22 cellular contexts compared by ENCODE assay signal in genomic region chr7:100008525-100008924, GRCh38. TPM values are rescaled to one million over a fixed set of nuclear protein-coding genes. Genes with fewer than 3 reads are reported as not detected.
DNase-seq lines count a peak whose midpoint lies in the region; ATAC-seq and TF ChIP-seq lines count a peak whose summit lies in the region.
"Had no signal": no experiment of that assay in that cellular context is flagged by ENCODE, and none has a peak within 500 bp of the region (broad histone marks: within the 10 kb centered on the region; RNA-seq: fewer than 3 reads in every experiment).

No MANE protein-coding gene starts in this region.

- peak overlapping the region; percentile 3; the same call in 1 of the 2 replicates for H3K27ac ChIP-seq in C4-2B
- H3K27ac ChIP-seq: SJCRH30, upper lobe of left lung had no signal

- DNase-seq in NCI-H774 (lab: John Stamatoyannopoulos, UW) = peak; percentile 37
- DNase-seq in epithelial cell of esophagus (ENCODE audit: low read depth) = peak; percentile 68
- DNase-seq in nephron progenitor cell = no peak
- no peak for DNase-seq in natural killer cell treated with Interleukin-12 subunit alpha and Interleukin-12 subunit beta and Interleukin-15 and Interleukin-18, amount 100 ng/mL, for 72 hours (ENCODE audit: low spot score)
- DNase-seq in NCI-H1930 (lab: John Stamatoyannopoulos, UW) = no peak
- DNase-seq: activated CD4-positive, alpha-beta T cell treated with anti-CD3 and anti-CD28 coated beads for 36 hours; activated CD8-positive, alpha-beta memory T cell treated with anti-CD3 and anti-CD28 coated beads, Interleukin-2, amount 10 ng/mL, durations not matched to agents 7 days and 5 days; activated gamma-delta T cell treated with Interleukin-2 at 50 U/mL for 16 hours; amygdala; NCI-H146; NCI-H345; retina; SJCRH30; stimulated activated naive B cell treated with anti-CD40 and anti-IgM and Interleukin-4, amounts not matched to agents 10 μg/mL and 1 μg/mL and 100 μg/mL, for 72 hours; upper lobe of left lung had no signal

- H3K27me3 Mint-ChIP-seq in nephron progenitor cell (ENCODE audit: low read depth, poor library complexity) = peaks cover 33% of the 10 kb centered on the region
- H3K27me3 Mint-ChIP-seq in natural killer cell treated with Interleukin-12 subunit alpha and Interleukin-12 subunit beta and Interleukin-15 and Interleukin-18, amount 100 ng/mL, for 72 hours = peaks cover 5 to 6% of the 10 kb centered on the region in 2 donors
- H3K27me3 Mint-ChIP-seq: activated CD4-positive, alpha-beta T cell treated with anti-CD3 and anti-CD28 coated beads for 36 hours had no signal

- H3K36me3 Mint-ChIP-seq in nephron progenitor cell (ENCODE audit: low read depth) = no peaks in the 10 kb centered on the region
- H3K36me3 Mint-ChIP-seq in natural killer cell treated with Interleukin-12 subunit alpha and Interleukin-12 subunit beta and Interleukin-15 and Interleukin-18, amount 100 ng/mL, for 72 hours = no peaks in the 10 kb centered on the region
- H3K36me3 Mint-ChIP-seq: activated CD8-positive, alpha-beta memory T cell treated with anti-CD3 and anti-CD28 coated beads, Interleukin-2, amount 10 ng/mL, durations not matched to agents 7 days and 5 days; stimulated activated naive B cell treated with anti-CD40 and anti-IgM and Interleukin-4, amounts not matched to agents 10 μg/mL and 1 μg/mL and 100 μg/mL, for 72 hours had no signal

- ATAC-seq in SK-N-SH treated with all-trans-retinoic acid at 6 μM for 48 hours (no peak), HG02840 (IDR thresholded peaks at IDR 0.05; ENCODE audit: low FRiP score, unreplicated experiment) (no peak)
- no peak for ATAC-seq in natural killer cell treated with Interleukin-12 subunit alpha and Interleukin-12 subunit beta and Interleukin-15 and Interleukin-18, amount 100 ng/mL, for 72 hours
- ATAC-seq: activated CD4-positive, alpha-beta T cell treated with anti-CD3 and anti-CD28 coated beads for 36 hours; activated CD8-positive, alpha-beta memory T cell treated with anti-CD3 and anti-CD28 coated beads, Interleukin-2, amount 10 ng/mL, durations not matched to agents 7 days and 5 days; stimulated activated naive B cell treated with anti-CD40 and anti-IgM and Interleukin-4, amounts not matched to agents 10 μg/mL and 1 μg/mL and 100 μg/mL, for 72 hours had no signal

- peak overlapping the region; percentile 32 for H3K27ac Mint-ChIP-seq in nephron progenitor cell
- peak overlapping the region in 1 of 2 donors; percentile 50 for H3K27ac Mint-ChIP-seq in natural killer cell treated with Interleukin-12 subunit alpha and Interleukin-12 subunit beta and Interleukin-15 and Interleukin-18, amount 100 ng/mL, for 72 hours
- H3K27ac Mint-ChIP-seq: activated CD4-positive, alpha-beta T cell treated with anti-CD3 and anti-CD28 coated beads for 36 hours; activated CD8-positive, alpha-beta memory T cell treated with anti-CD3 and anti-CD28 coated beads, Interleukin-2, amount 10 ng/mL, durations not matched to agents 7 days and 5 days; nephron; stimulated activated naive B cell treated with anti-CD40 and anti-IgM and Interleukin-4, amounts not matched to agents 10 μg/mL and 1 μg/mL and 100 μg/mL, for 72 hours; T-helper 2 cell treated with Interferon-gamma antibody and Interleukin-4, amounts not matched to agents 5 μg/mL and 100 μg/mL, for 36 hours had no signal

- peaks cover 30% of the 10 kb centered on the region for H3K4me1 Mint-ChIP-seq in nephron progenitor cell
- no peaks in the 10 kb centered on the region for H3K4me1 Mint-ChIP-seq in natural killer cell treated with Interleukin-12 subunit alpha and Interleukin-12 subunit beta and Interleukin-15 and Interleukin-18, amount 100 ng/mL, for 72 hours (ENCODE audit: low read depth in 2 of 2)
- H3K4me1 Mint-ChIP-seq: nephron; stimulated activated naive B cell treated with anti-CD40 and anti-IgM and Interleukin-4, amounts not matched to agents 10 μg/mL and 1 μg/mL and 100 μg/mL, for 72 hours had no signal

- TF ChIP-seq CTCF in C4-2B (conservative IDR thresholded peaks at IDR 0.05) = no peak
- no peak for TF ChIP-seq CTCF in epithelial cell of esophagus (IDR thresholded peaks at IDR 0.05; ENCODE audit: insufficient read depth, low read depth, low read length, missing control alignments)
- TF ChIP-seq CTCF in nephron progenitor cell (IDR thresholded peaks at IDR 0.05) = no peak

- no peaks in the 10 kb centered on the region for H3K9me3 Mint-ChIP-seq in nephron progenitor cell
- no peaks in the 10 kb centered on the region for H3K9me3 Mint-ChIP-seq in natural killer cell treated with Interleukin-12 subunit alpha and Interleukin-12 subunit beta and Interleukin-15 and Interleukin-18, amount 100 ng/mL, for 72 hours
- H3K9me3 Mint-ChIP-seq: nephron; stimulated activated naive B cell treated with anti-CD40 and anti-IgM and Interleukin-4, amounts not matched to agents 10 μg/mL and 1 μg/mL and 100 μg/mL, for 72 hours; T-helper 2 cell treated with Interferon-gamma antibody and Interleukin-4, amounts not matched to agents 5 μg/mL and 100 μg/mL, for 36 hours had no signal

- no peak overlapping the region for H3K4me3 Mint-ChIP-seq in nephron progenitor cell
- no peak overlapping the region for H3K4me3 Mint-ChIP-seq in natural killer cell treated with Interleukin-12 subunit alpha and Interleukin-12 subunit beta and Interleukin-15 and Interleukin-18, amount 100 ng/mL, for 72 hours
- H3K4me3 Mint-ChIP-seq: activated CD4-positive, alpha-beta T cell treated with anti-CD3 and anti-CD28 coated beads for 36 hours; activated CD8-positive, alpha-beta memory T cell treated with anti-CD3 and anti-CD28 coated beads, Interleukin-2, amount 10 ng/mL, durations not matched to agents 7 days and 5 days; nephron; stimulated activated naive B cell treated with anti-CD40 and anti-IgM and Interleukin-4, amounts not matched to agents 10 μg/mL and 1 μg/mL and 100 μg/mL, for 72 hours; T-helper 2 cell treated with Interferon-gamma antibody and Interleukin-4, amounts not matched to agents 5 μg/mL and 100 μg/mL, for 36 hours had no signal

- peak overlapping the region; percentile 7 for H3K4me3 ChIP-seq in epithelial cell of esophagus (ENCODE audit: low read length)
- H3K4me3 ChIP-seq: SJCRH30, upper lobe of left lung had no signal

TF ChIP-seq in SK-N-SH treated with all-trans-retinoic acid at 6 μM for 48 hours, 23 proteins besides CTCF, POLR2A, EP300 and RAD21:
- TF ChIP-seq ZNF8 (CRISPR knock-in tag; IDR thresholded peaks at IDR 0.05) = no peak
- TF ChIP-seq ZFP30 (CRISPR knock-in tag; IDR thresholded peaks at IDR 0.05) = no peak

RNA-seq across cellular contexts. Expression of gene ZKSCAN1, which starts 6.9 kb away (rescaled TPM):
- total RNA-seq in natural killer cell treated with Interleukin-12 subunit alpha and Interleukin-12 subunit beta and Interleukin-15 and Interleukin-18, amount 100 ng/mL, for 72 hours = 10 to 100 TPM; 64.9 to 70.6 TPM

RNA-seq across cellular contexts. Expression of gene AZGP1, which starts 32.7 kb away (rescaled TPM):
- not detected for total RNA-seq in natural killer cell treated with Interleukin-12 subunit alpha and Interleukin-12 subunit beta and Interleukin-15 and Interleukin-18, amount 100 ng/mL, for 72 hours
- total RNA-seq: activated CD4-positive, alpha-beta T cell treated with anti-CD3 and anti-CD28 coated beads for 36 hours; activated CD8-positive, alpha-beta memory T cell treated with anti-CD3 and anti-CD28 coated beads, Interleukin-2, amount 10 ng/mL, durations not matched to agents 7 days and 5 days; frontal cortex; LHCN-M2; SJCRH30 had no signal

RNA-seq across cellular contexts. Expression of gene ZSCAN21, which starts 41.0 kb away (rescaled TPM):
- total RNA-seq in natural killer cell treated with Interleukin-12 subunit alpha and Interleukin-12 subunit beta and Interleukin-15 and Interleukin-18, amount 100 ng/mL, for 72 hours = 10 to 100 TPM in 1 of 2 donors, 1 to 10 TPM in 1; 8.7 to 11.0 TPM

Comparison
In these comparisons a context has a peak if more than half of its experiments do, and no peak if none do; other contexts are left out.
1. DNase-seq: peak in NCI-H774 (single experiment) and epithelial cell of esophagus (single experiment); none in nephron progenitor cell (single experiment), natural killer cell treated with Interleukin-12 subunit alpha and Interleukin-12 subunit beta and Interleukin-15 and Interleukin-18, amount 100 ng/mL, for 72 hours (single experiment) and NCI-H1930 (0 of 2).